In genomic region chr21:33914188-33914587, GRCh38 we compare ENCODE assay signal across 1 cellular context.
A peak's percentile ranks its signal among the peaks of the same experiment; 100 is the strongest.
TF ChIP-seq lines count a peak whose summit lies in the region.

No MANE protein-coding gene starts in this region.

TF ChIP-seq in K562, 482 proteins besides CTCF, POLR2A, EP300 and RAD21 (continued from another document):
- TF ChIP-seq FOXP1 (CRISPR knock-in tag; IDR thresholded peaks at IDR 0.05) (no peak), ARID4B (CRISPR knock-in tag; IDR thresholded peaks at IDR 0.05) (0 out of 2 replicates have a peak, but pooled peaks have one; percentile 30)
